ENCODE assay signal across 23 cellular contexts in the genomic region with DNA sequence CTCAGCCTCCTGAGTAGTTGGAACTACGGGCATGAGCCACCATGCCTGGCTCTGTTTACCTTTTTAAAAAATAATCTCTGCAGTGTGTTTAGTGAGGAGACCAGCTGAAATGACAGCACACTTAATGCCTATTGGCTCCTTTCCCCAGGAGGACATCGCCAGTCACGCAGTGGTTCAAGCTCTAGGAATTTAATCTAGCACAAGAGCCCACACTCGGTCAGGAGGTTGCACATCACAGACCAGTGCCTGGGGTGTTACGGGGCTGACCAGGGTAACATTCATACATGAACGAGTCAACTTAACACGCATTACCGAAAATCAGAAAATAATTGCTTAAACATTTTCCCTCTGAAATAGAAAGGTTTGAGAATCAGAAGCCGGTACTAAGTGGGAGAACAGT.
"Had no signal": no experiment of that assay in that cellular context is flagged by ENCODE, and none has a peak within 500 bp of the region (broad histone marks: within the 10 kb centered on the region; RNA-seq: fewer than 3 reads in every experiment).

No MANE protein-coding gene starts in this region.

- H3K4me3 Mint-ChIP-seq: effector memory CD8-positive, alpha-beta T cell; naive thymus-derived CD4-positive, alpha-beta T cell; nephron; stimulated activated naive CD8-positive, alpha-beta T cell treated with anti-CD3 and anti-CD28 coated beads, Interleukin-15, amount 100 ng/mL, for 72 hours had no signal

- H3K9me3 Mint-ChIP-seq: effector memory CD8-positive, alpha-beta T cell; naive thymus-derived CD4-positive, alpha-beta T cell; stimulated activated naive CD8-positive, alpha-beta T cell treated with anti-CD3 and anti-CD28 coated beads, Interleukin-15, amount 100 ng/mL, for 72 hours had no signal

- H3K27ac Mint-ChIP-seq: effector memory CD8-positive, alpha-beta T cell; naive thymus-derived CD4-positive, alpha-beta T cell; nephron; stimulated activated naive CD8-positive, alpha-beta T cell treated with anti-CD3 and anti-CD28 coated beads, Interleukin-15, amount 100 ng/mL, for 72 hours had no signal

- H3K27me3 ChIP-seq: ovary, right lobe of liver, suprapubic skin, transverse colon, vagina had no signal

- H3K4me3 ChIP-seq: ovary, psoas muscle, right lobe of liver, suprapubic skin, transverse colon, vagina had no signal

- H3K36me3 ChIP-seq: ovary, right lobe of liver, suprapubic skin, transverse colon, vagina had no signal

- ATAC-seq: effector memory CD8-positive, alpha-beta T cell; naive thymus-derived CD4-positive, alpha-beta T cell; psoas muscle; right lobe of liver; stimulated activated naive CD8-positive, alpha-beta T cell treated with anti-CD3 and anti-CD28 coated beads, Interleukin-15, amount 100 ng/mL, for 72 hours had no signal

- H3K27ac ChIP-seq: ovary, psoas muscle, right lobe of liver, suprapubic skin, transverse colon, vagina had no signal

- DNase-seq: cerebellar nuclear complex; cortex of kidney; effector memory CD8-positive, alpha-beta T cell; head of caudate nucleus; hippocampal formation; mesenchymal stem cell; midbrain; naive thymus-derived CD4-positive, alpha-beta T cell; nucleus accumbens; ovary; posterior cingulate gyrus; psoas muscle; right lobe of liver; small intestine; stimulated activated CD4-positive, alpha-beta T cell treated with anti-CD3 and anti-CD28 coated beads, Interleukin-1b, Interleukin-23, amount 100 ng/mL, for 48 hours; stimulated activated CD4-positive, alpha-beta T cell treated with anti-CD3 and anti-CD28 coated beads, Interleukin-4, amount 100 ng/mL, for 1 hour; stimulated activated CD8-positive, alpha-beta memory T cell treated with anti-CD3 and anti-CD28 coated beads, Interleukin-4, amount 100 ng/mL, for 48 hours; stimulated activated naive CD4-positive, alpha-beta T cell; stimulated activated naive CD8-positive, alpha-beta T cell treated with anti-CD3 and anti-CD28 coated beads, Interleukin-15, amount 100 ng/mL, for 72 hours; transverse colon had no signal

- H3K4me1 ChIP-seq: psoas muscle, right lobe of liver had no signal

- H3K4me1 Mint-ChIP-seq: stimulated activated naive CD8-positive, alpha-beta T cell treated with anti-CD3 and anti-CD28 coated beads, Interleukin-15, amount 100 ng/mL, for 72 hours had no signal

- H3K9me3 ChIP-seq: ovary, right lobe of liver, suprapubic skin, transverse colon, vagina had no signal
